In genomic region chr7:64945776-64946175, GRCh38 we compare ENCODE assay signal across 2 cellular contexts.
TF ChIP-seq lines count a peak whose summit lies in the region.

No MANE protein-coding gene starts in this region.

TF ChIP-seq in K562, 482 proteins besides CTCF, POLR2A, EP300 and RAD21 (continues in another document):
- TF ChIP-seq RBM14 (IDR thresholded peaks at IDR 0.05; ENCODE audit: borderline replicate concordance, insufficient read depth, low read depth, low read length) (no peak), E4F1 (CRISPR knock-in tag; IDR thresholded peaks at IDR 0.05; ENCODE audit: borderline replicate concordance) (no peak), SLC30A9 (CRISPR knock-in tag; IDR thresholded peaks at IDR 0.05) (no peak), NFATC3 (IDR thresholded peaks at IDR 0.05) (no peak), ELF4 (CRISPR knock-in tag; IDR thresholded peaks at IDR 0.05) (no peak), CREB5 (CRISPR knock-in tag; IDR thresholded peaks at IDR 0.05) (no peak), CBX1 (IDR thresholded peaks at IDR 0.05; ENCODE audit: low read depth) (no peak), MCM7 (IDR thresholded peaks at IDR 0.05) (no peak), HOMEZ (CRISPR knock-in tag; IDR thresholded peaks at IDR 0.05) (no peak), MAFF (IDR thresholded peaks at IDR 0.05; ENCODE audit: low read length) (no peak), VEZF1 (CRISPR knock-in tag; IDR thresholded peaks at IDR 0.05) (no peak), GTF2B (IDR thresholded peaks at IDR 0.05; ENCODE audit: extremely low read depth, insufficient read length) (no peak), CHD1 (IDR thresholded peaks at IDR 0.05; ENCODE audit: low read length) (no peak), BRD4 (IDR thresholded peaks at IDR 0.05) (no peak), HMG20B (CRISPR knock-in tag; IDR thresholded peaks at IDR 0.05) (no peak), HDAC2 (IDR thresholded peaks at IDR 0.05) (no peak), TRIM25 (IDR thresholded peaks at IDR 0.05; ENCODE audit: borderline replicate concordance) (no peak)

TF ChIP-seq in HepG2, 621 proteins besides CTCF, POLR2A, EP300 and RAD21:
- no peak for TF ChIP-seq ZNF746 (CRISPR knock-in tag; IDR thresholded peaks at IDR 0.05)
- TF ChIP-seq ARID4A (CRISPR knock-in tag; IDR thresholded peaks at IDR 0.05; ENCODE audit: borderline replicate concordance) = 0 out of 2 replicates have a peak, but pooled peaks have one; percentile 5
- TF ChIP-seq CEBPG (CRISPR knock-in tag; IDR thresholded peaks at IDR 0.05) = no peak
- TF ChIP-seq ZNF530 (CRISPR knock-in tag; IDR thresholded peaks at IDR 0.05; ENCODE audit: low read depth) = no peak
